8 cellular contexts compared by ENCODE assay signal in the genomic region with DNA sequence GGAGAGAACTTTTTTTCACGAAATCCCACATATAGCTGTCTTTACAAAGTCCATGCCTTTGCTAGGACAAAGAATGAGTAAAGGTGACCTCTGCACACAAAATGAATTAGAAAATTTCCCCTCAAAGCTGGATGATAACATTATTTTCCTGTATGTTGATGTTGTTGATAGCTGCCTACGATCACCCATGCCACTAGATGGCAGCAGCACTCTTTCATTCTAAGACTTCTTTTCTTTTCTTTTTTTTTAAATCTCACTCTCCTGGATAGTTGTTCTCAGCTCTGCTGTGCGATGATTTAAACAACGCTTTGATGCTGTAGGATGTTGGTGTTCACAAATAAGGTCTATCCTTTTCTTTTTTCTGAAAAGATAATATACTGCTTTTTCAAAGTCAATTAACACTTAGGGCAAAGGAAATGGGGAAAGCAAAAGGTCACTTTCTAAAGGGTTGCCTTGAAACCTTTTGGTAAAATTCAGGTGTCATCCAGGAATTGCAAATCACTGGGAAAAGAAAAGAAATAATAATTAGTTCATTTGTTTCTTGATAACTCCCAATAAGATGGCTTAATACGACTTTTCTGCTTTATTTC.
DNase-seq lines count a peak whose midpoint lies in the region; ATAC-seq and TF ChIP-seq lines count a peak whose summit lies in the region.

No MANE protein-coding gene starts in this region.

- in situ Hi-C loops in G401 (cut with HindIII; ENCODE audit: low sequenced_read_pairs) = no loop called here

- no peak overlapping the region for H3K4me2 ChIP-seq in OCI-LY1 (ENCODE audit: low read length)

- DNase-seq in G401 (ENCODE audit: low spot score) = peak; percentile 69
- peak; percentile 2 for DNase-seq in activated gamma-delta T cell treated with anti-CD3 and anti-CD28 coated beads, Interleukin-2, amount 50 U/mL, for 16 hours (ENCODE audit: low read depth)
- peak in 37 of 42 donors; percentile 11 to 83 (median 53) for DNase-seq in head of caudate nucleus
- DNase-seq in renal cortical epithelial cell (ENCODE audit: low read depth) = peak; percentile 67
- DNase-seq in amniotic stem cell (lab: John Stamatoyannopoulos, UW) = no peak

- no peaks in the 10 kb centered on the region for H3K4me1 ChIP-seq in OCI-LY1 (ENCODE audit: insufficient read depth, low read length, severe bottlenecking)

- peak; percentile 80 for TF ChIP-seq CTCF in OCI-LY1 (IDR thresholded peaks at IDR 0.05; ENCODE audit: low read length)

- H3K9me3 ChIP-seq in OCI-LY1 (ENCODE audit: low read length) = no peaks in the 10 kb centered on the region

- H3K27ac ChIP-seq in OCI-LY1 (ENCODE audit: low read depth, low read length, poor library complexity, severe bottlenecking) = no peak overlapping the region

- H3K4me3 ChIP-seq in OCI-LY1 (ENCODE audit: low read depth, low read length, poor library complexity, severe bottlenecking) = no peak overlapping the region

- no peak overlapping the region for H2AFZ ChIP-seq in OCI-LY1 (ENCODE audit: low read length)

- H3F3A ChIP-seq in OCI-LY1 (ENCODE audit: insufficient read depth, low read length) = no peaks in the 10 kb centered on the region

- no peaks in the 10 kb centered on the region for H3K27me3 ChIP-seq in OCI-LY1 (ENCODE audit: insufficient read depth, low read length)

- no peak for TF ChIP-seq EP300 in Ishikawa (IDR thresholded peaks at IDR 0.05; ENCODE audit: borderline replicate concordance)

- H3K36me3 ChIP-seq in OCI-LY1 (ENCODE audit: insufficient read depth, low read length) = no peaks in the 10 kb centered on the region

- intact Hi-C loops in head of caudate nucleus (cut with DNase I) = loop anchor here (2.0 kb wide), 1 partner anchor 278 kb away; no protein-coding TSS in a partner anchor

- ATAC-seq in GM21576 (IDR thresholded peaks at IDR 0.05; ENCODE audit: unreplicated experiment) = peak; percentile 81

- no peaks in the 10 kb centered on the region for H3K79me2 ChIP-seq in OCI-LY1 (ENCODE audit: insufficient read depth, low read length)

- TF ChIP-seq RAD21 in Ishikawa (IDR thresholded peaks at IDR 0.05; ENCODE audit: low read depth) = peak; percentile 91

- H3K9ac ChIP-seq in OCI-LY1 (ENCODE audit: low read length) = no peak overlapping the region

- no peaks in the 10 kb centered on the region for H4K20me1 ChIP-seq in OCI-LY1 (ENCODE audit: insufficient read depth, low read length)

- no peaks in the 10 kb centered on the region for H3K9me2 ChIP-seq in OCI-LY1 (ENCODE audit: low read depth, low read length)

TF ChIP-seq in Ishikawa, 13 proteins besides CTCF, POLR2A, EP300 and RAD21:
- TF ChIP-seq TEAD4 (IDR thresholded peaks at IDR 0.05) (no peak), NFIC (IDR thresholded peaks at IDR 0.05) (no peak), CEBPB (IDR thresholded peaks at IDR 0.05) (no peak), TCF12 (IDR thresholded peaks at IDR 0.05; ENCODE audit: low read depth) (no peak), CREB1 (IDR thresholded peaks at IDR 0.05; ENCODE audit: low read depth) (no peak), TAF1 (IDR thresholded peaks at IDR 0.05; ENCODE audit: low read depth) (no peak), EGR1 (IDR thresholded peaks at IDR 0.05) (no peak), ZBTB7A (IDR thresholded peaks at IDR 0.05; ENCODE audit: low read depth) (no peak), FOXM1 (IDR thresholded peaks at IDR 0.05; ENCODE audit: borderline replicate concordance, low read depth) (no peak), YY1 (IDR thresholded peaks at IDR 0.05; ENCODE audit: low read depth) (no peak)
- TF ChIP-seq, protein P1, sequence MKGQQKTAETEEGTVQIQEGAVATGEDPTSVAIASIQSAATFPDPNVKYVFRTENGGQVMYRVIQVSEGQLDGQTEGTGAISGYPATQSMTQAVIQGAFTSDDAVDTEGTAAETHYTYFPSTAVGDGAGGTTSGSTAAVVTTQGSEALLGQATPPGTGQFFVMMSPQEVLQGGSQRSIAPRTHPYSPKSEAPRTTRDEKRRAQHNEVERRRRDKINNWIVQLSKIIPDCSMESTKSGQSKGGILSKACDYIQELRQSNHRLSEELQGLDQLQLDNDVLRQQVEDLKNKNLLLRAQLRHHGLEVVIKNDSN (IDR thresholded peaks at IDR 0.05) = no peak
- TF ChIP-seq, protein P2, sequence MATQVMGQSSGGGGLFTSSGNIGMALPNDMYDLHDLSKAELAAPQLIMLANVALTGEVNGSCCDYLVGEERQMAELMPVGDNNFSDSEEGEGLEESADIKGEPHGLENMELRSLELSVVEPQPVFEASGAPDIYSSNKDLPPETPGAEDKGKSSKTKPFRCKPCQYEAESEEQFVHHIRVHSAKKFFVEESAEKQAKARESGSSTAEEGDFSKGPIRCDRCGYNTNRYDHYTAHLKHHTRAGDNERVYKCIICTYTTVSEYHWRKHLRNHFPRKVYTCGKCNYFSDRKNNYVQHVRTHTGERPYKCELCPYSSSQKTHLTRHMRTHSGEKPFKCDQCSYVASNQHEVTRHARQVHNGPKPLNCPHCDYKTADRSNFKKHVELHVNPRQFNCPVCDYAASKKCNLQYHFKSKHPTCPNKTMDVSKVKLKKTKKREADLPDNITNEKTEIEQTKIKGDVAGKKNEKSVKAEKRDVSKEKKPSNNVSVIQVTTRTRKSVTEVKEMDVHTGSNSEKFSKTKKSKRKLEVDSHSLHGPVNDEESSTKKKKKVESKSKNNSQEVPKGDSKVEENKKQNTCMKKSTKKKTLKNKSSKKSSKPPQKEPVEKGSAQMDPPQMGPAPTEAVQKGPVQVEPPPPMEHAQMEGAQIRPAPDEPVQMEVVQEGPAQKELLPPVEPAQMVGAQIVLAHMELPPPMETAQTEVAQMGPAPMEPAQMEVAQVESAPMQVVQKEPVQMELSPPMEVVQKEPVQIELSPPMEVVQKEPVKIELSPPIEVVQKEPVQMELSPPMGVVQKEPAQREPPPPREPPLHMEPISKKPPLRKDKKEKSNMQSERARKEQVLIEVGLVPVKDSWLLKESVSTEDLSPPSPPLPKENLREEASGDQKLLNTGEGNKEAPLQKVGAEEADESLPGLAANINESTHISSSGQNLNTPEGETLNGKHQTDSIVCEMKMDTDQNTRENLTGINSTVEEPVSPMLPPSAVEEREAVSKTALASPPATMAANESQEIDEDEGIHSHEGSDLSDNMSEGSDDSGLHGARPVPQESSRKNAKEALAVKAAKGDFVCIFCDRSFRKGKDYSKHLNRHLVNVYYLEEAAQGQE (IDR thresholded peaks at IDR 0.05; ENCODE audit: low read depth) = no peak
- TF ChIP-seq, protein P3, sequence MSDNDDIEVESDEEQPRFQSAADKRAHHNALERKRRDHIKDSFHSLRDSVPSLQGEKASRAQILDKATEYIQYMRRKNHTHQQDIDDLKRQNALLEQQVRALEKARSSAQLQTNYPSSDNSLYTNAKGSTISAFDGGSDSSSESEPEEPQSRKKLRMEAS (IDR thresholded peaks at IDR 0.05) = no peak
